In the genomic region with DNA sequence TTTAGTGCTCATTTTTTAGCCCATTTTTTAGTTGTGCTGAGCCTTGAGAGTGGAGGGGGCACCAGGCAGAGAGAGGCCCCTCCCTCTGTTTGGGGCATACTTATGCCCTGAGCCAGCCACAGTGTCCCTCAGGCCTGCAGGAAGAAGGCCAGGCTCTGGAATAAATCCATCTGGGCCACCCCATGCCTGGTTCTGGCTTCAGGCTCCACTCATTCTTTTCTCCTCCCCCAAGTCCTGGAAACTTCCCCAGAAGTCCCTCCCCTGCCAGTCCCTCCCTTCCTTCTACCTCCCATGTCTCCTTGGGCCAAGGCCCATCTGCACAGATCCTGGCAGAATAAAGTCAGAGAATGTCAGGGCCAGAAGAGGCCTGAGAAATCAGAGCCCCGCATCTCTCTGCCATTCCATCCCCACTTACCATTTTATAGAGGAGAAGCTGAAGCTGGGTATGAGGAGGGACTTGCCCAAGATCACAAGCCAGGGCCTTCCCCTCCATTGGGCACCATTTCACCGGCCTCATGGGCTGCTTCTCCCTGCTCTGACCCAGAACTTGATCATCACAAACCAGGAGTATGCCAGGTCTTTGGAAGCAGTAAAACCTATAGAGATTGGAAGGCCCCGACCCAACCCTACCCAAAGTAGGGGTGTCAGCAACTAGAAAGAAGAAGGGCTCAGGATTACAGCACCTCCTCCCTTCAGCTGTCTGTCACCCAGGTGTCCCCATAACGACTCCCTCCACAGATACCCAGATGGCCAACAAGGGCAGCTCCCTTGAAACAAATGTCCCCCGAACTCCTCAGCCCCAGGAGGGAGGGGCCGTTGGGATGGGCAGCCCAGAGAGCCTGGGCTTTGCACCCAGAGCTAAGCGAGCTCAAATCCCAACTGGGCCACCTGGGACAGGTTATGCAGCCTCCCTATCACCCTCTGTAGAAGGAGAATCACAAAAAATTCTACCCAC, we compare ENCODE assay signal across 9 cellular contexts.
DNase-seq lines count a peak whose midpoint lies in the region; ATAC-seq and TF ChIP-seq lines count a peak whose summit lies in the region.
"Had no signal": no experiment of that assay in that cellular context is flagged by ENCODE, and none has a peak within 500 bp of the region (broad histone marks: within the 10 kb centered on the region; RNA-seq: fewer than 3 reads in every experiment).

No MANE protein-coding gene starts in this region.

- H3K4me3 ChIP-seq in GM23248 (no peak overlapping the region), hepatocyte (no peak overlapping the region), spleen (no peak overlapping the region)

- H3K9ac ChIP-seq in GM23248, result no peak overlapping the region

- intact Hi-C loops in spleen (cut with DNase I; ENCODE audit: low total_unique reads), result no loop called here

- H3K36me3 ChIP-seq in GM23248 (ENCODE audit: low read depth), result no peaks in the 10 kb centered on the region
- H3K36me3 ChIP-seq in hepatocyte (replicated peaks; ENCODE audit: insufficient read depth, low read depth), result no peaks in the 10 kb centered on the region
- no peaks in the 10 kb centered on the region for H3K36me3 ChIP-seq in spleen

- 28 to 41% methylated on average over 7 of the region's 7 CpGs for WGBS in GM23248 (ENCODE audit: low coverage in 1 of 2, low lambda C conversion rate in 2 of 2, missing lambda C conversion rate in 2 of 2), 2 experiments
- WGBS in hepatocyte (ENCODE audit: low lambda C conversion rate, missing lambda C conversion rate), result 90% methylated on average over 7 of the region's 7 CpGs
- WGBS in spleen, 5 donors, result 85 to 93% (median 86%) methylated on average over 7 of the region's 7 CpGs

- H2AFZ ChIP-seq in GM23248 (peak overlapping the region; percentile 31), hepatocyte (no peak overlapping the region)

- H4K20me1 ChIP-seq in GM23248 (ENCODE audit: insufficient read depth) (no peaks in the 10 kb centered on the region), hepatocyte (ENCODE audit: insufficient read depth, poor library complexity, severe bottlenecking) (no peaks in the 10 kb centered on the region)

- H3K79me2 ChIP-seq in GM23248 (ENCODE audit: insufficient read depth) (no peaks in the 10 kb centered on the region), hepatocyte (no peaks in the 10 kb centered on the region)

- DNase-seq in GM23248 (peak; percentile 70), astrocyte of the hippocampus (ENCODE audit: low read depth, low spot score) (peak; percentile 65), hepatocyte (ENCODE audit: low spot score) (peak; percentile 22), spleen (peak; percentile 68), DMS53 (lab: John Stamatoyannopoulos, UW) (no peak)
- DNase-seq: T-helper 9 cell had no signal

- TF ChIP-seq CTCF in hepatocyte (IDR thresholded peaks at IDR 0.05; ENCODE audit: poor library complexity) (no peak), spleen (IDR thresholded peaks at IDR 0.05 in 8 of 11, conservative IDR thresholded peaks at IDR 0.05 in 3 of 11) (no peak)

- ATAC-seq in HG03025 (IDR thresholded peaks at IDR 0.05; ENCODE audit: low FRiP score, unreplicated experiment), result no peak
- ATAC-seq in HG03095 (IDR thresholded peaks at IDR 0.05; ENCODE audit: unreplicated experiment), result no peak
- no peak for ATAC-seq in HG02938 (IDR thresholded peaks at IDR 0.05; ENCODE audit: unreplicated experiment)

- peak overlapping the region; percentile 84 for H3K27ac ChIP-seq in GM23248
- peak overlapping the region; percentile 90 for H3K27ac ChIP-seq in hepatocyte
- H3K27ac ChIP-seq in spleen, result peak overlapping the region in 7 of 8 donors; percentile 78 to 92 (median 87)

- TF ChIP-seq POLR2A in spleen (IDR thresholded peaks at IDR 0.05), result no peak

- H3K9me2 ChIP-seq in GM23248 (ENCODE audit: insufficient read depth) (no peaks in the 10 kb centered on the region), hepatocyte (replicated peaks; ENCODE audit: insufficient read depth) (no peaks in the 10 kb centered on the region)

- in situ Hi-C loops in GM23248 (cut with MboI), result no loop called here

- H3K27me3 ChIP-seq in GM23248 (replicated peaks; ENCODE audit: insufficient read depth) (no peaks in the 10 kb centered on the region), hepatocyte (no peaks in the 10 kb centered on the region), spleen (replicated peaks in 1 of 7) (no peaks in the 10 kb centered on the region)

- H3K9me3 ChIP-seq in GM23248 (ENCODE audit: low read depth), result no peaks in the 10 kb centered on the region
- no peaks in the 10 kb centered on the region for H3K9me3 ChIP-seq in hepatocyte (ENCODE audit: low read depth)
- no peaks in the 10 kb centered on the region for H3K9me3 ChIP-seq in spleen

- H3K4me1 ChIP-seq in GM23248 (ENCODE audit: insufficient read depth), result peaks cover 59% of the 10 kb centered on the region
- peaks cover 46% of the 10 kb centered on the region for H3K4me1 ChIP-seq in hepatocyte (ENCODE audit: insufficient read depth)
- H3K4me1 ChIP-seq in spleen, result peaks cover 70 to 90% (median 87%) of the 10 kb centered on the region in 6 donors

- H3F3A ChIP-seq in GM23248 (ENCODE audit: insufficient read depth), result peaks cover 44% of the 10 kb centered on the region

- peak overlapping the region; percentile 76 for H3K4me2 ChIP-seq in GM23248 (ENCODE audit: unreplicated experiment)
- peak overlapping the region; percentile 45 for H3K4me2 ChIP-seq in hepatocyte
